21 cellular contexts compared by ENCODE assay signal in the genomic region with DNA sequence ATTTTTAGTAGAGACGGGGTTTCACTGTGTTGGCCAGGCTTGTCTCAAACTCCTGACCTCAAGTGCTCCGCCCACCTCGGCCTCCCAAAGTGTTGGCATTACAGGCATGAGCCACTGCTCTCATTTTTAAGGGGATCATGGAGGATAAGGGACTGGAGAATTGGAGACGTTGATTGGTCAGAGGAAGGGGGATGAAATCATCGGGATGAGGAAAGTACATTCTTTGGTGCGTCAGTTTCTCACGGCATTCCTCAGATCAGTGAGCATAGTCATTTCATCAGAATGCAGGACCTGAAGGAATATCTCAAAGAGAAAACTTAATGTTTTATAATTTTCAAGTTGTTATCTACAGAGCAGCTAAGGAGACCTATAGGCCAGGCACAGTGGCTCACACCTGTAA. TPM values are rescaled to one million over a fixed set of nuclear protein-coding genes. Genes with fewer than 3 reads are reported as not detected.
DNase-seq lines count a peak whose midpoint lies in the region; ATAC-seq and TF ChIP-seq lines count a peak whose summit lies in the region.
"Had no signal": no experiment of that assay in that cellular context is flagged by ENCODE, and none has a peak within 500 bp of the region (broad histone marks: within the 10 kb centered on the region; RNA-seq: fewer than 3 reads in every experiment).

No MANE protein-coding gene starts in this region.

- DNase-seq in EL (peak; percentile 99), SJSA1 (ENCODE audit: low read depth in 1 of 2, low spot score in 2 of 2) (peak in 1 of 2 experiments; percentile 17), fibroblast of peridontal ligament (ENCODE audit: extremely low read depth) (peak; percentile 90), posterior vena cava (ENCODE audit: low spot score) (peak; percentile 0), glutamatergic neuron (no peak)
- DNase-seq in activated CD8-positive, alpha-beta memory T cell treated with anti-CD3 and anti-CD28 coated beads for 24 hours: no peak
- DNase-seq: activated CD4-positive, alpha-beta T cell treated with anti-CD3 and anti-CD28 coated beads, Interleukin-2, amount 10 ng/mL, durations not matched to agents 24 days and 14 days; activated CD8-positive, alpha-beta memory T cell treated with anti-CD3 and anti-CD28 coated beads, Interleukin-2, amount 50 U/mL, for 4 hours; activated gamma-delta T cell; amygdala; left ventricle myocardium inferior; MV-4-11; NCI-H1930; ovary; sigmoid colon; stimulated activated CD4-positive, alpha-beta T cell treated with anti-CD3 and anti-CD28 coated beads, Interleukin-2, amount 100 ng/mL, for 24 hours had no signal

- peaks cover 9% of the 10 kb centered on the region for H3K4me1 ChIP-seq in SJSA1 (replicated peaks)
- H3K4me1 ChIP-seq: gastroesophageal sphincter, left ventricle myocardium inferior, sigmoid colon had no signal

- peak overlapping the region; percentile 51 for H3K27ac ChIP-seq in SJSA1
- H3K27ac ChIP-seq: gastroesophageal sphincter, left ventricle myocardium inferior, ovary, sigmoid colon had no signal

- no peak overlapping the region for H3K4me3 ChIP-seq in SJSA1
- H3K4me3 ChIP-seq: gastroesophageal sphincter, left ventricle myocardium inferior, ovary, sigmoid colon had no signal

- H3K27ac Mint-ChIP-seq in glutamatergic neuron (ENCODE audit: unreplicated experiment): no peak overlapping the region
- H3K27ac Mint-ChIP-seq: activated CD4-positive, alpha-beta T cell treated with anti-CD3 and anti-CD28 coated beads, Interleukin-2, amount 10 ng/mL, durations not matched to agents 24 days and 14 days; B cell; IgD-negative memory B cell had no signal

- no peaks in the 10 kb centered on the region for H3K36me3 ChIP-seq in SJSA1
- H3K36me3 ChIP-seq: gastroesophageal sphincter, ovary, sigmoid colon had no signal

- no peak for ATAC-seq in GM18502 (IDR thresholded peaks at IDR 0.05; ENCODE audit: poor library complexity, unreplicated experiment)
- no peak for ATAC-seq in HG03139 (IDR thresholded peaks at IDR 0.05; ENCODE audit: unreplicated experiment)
- ATAC-seq: gastroesophageal sphincter had no signal

- H3K9me3 Mint-ChIP-seq in glutamatergic neuron (ENCODE audit: unreplicated experiment): peaks cover 6% of the 10 kb centered on the region

- peaks cover 16% of the 10 kb centered on the region for H3K36me3 Mint-ChIP-seq in glutamatergic neuron (ENCODE audit: unreplicated experiment)
- H3K36me3 Mint-ChIP-seq: IgD-negative memory B cell had no signal

- no peaks in the 10 kb centered on the region for H3K4me1 Mint-ChIP-seq in glutamatergic neuron (ENCODE audit: low read depth, unreplicated experiment)
- H3K4me1 Mint-ChIP-seq: B cell, IgD-negative memory B cell had no signal

- no peak for TF ChIP-seq CTCF in glutamatergic neuron (IDR thresholded peaks at IDR 0.05; ENCODE audit: partially characterized antibody, unreplicated experiment)

- intact Hi-C loops in posterior vena cava (cut with DNase I): no loop called here

- peaks cover 2% of the 10 kb centered on the region for H3K27me3 Mint-ChIP-seq in glutamatergic neuron (ENCODE audit: unreplicated experiment)
- H3K27me3 Mint-ChIP-seq: B cell had no signal

- H3K27me3 ChIP-seq in SJSA1 (replicated peaks): no peaks in the 10 kb centered on the region
- H3K27me3 ChIP-seq: ovary, sigmoid colon had no signal

- H3K9me3 ChIP-seq in SJSA1 (replicated peaks): peaks cover 6% of the 10 kb centered on the region; the same call in 1 of the 2 replicates
- H3K9me3 ChIP-seq: ovary, sigmoid colon had no signal

- no peak overlapping the region for H3K4me3 Mint-ChIP-seq in glutamatergic neuron (ENCODE audit: unreplicated experiment)
- H3K4me3 Mint-ChIP-seq: activated CD4-positive, alpha-beta T cell treated with anti-CD3 and anti-CD28 coated beads, Interleukin-2, amount 10 ng/mL, durations not matched to agents 24 days and 14 days; B cell; IgD-negative memory B cell had no signal

RNA-seq across cellular contexts. Expression of gene ZNF114, which starts 14.0 kb away (rescaled TPM):
- 0.16 TPM in 1 of 2 replicates, not detected in the other for total RNA-seq in SJSA1 (2014; rRNA removed; shearing (Covaris generic))
- total RNA-seq in posterior vena cava (under 1 TPM; 0.37 to 0.38 TPM), glutamatergic neuron (ENCODE audit: unreplicated experiment) (3.7 TPM)
- total RNA-seq: sigmoid colon had no signal

RNA-seq across cellular contexts. Expression of gene CARD8, which starts 28.2 kb away (rescaled TPM):
- 24.6 and 25.5 TPM in 2 replicates for total RNA-seq in SJSA1 (2014; rRNA removed; shearing (Covaris generic))
- total RNA-seq in posterior vena cava (10 to 100 TPM; 44.0 to 54.2 TPM), glutamatergic neuron (ENCODE audit: unreplicated experiment) (41.9 TPM)

RNA-seq across cellular contexts. Expression of gene EMP3, which starts 41.4 kb away (rescaled TPM):
- 43.8 and 62.2 TPM in 2 replicates for total RNA-seq in SJSA1 (2014; rRNA removed; shearing (Covaris generic))
- total RNA-seq in posterior vena cava (100 to 1,000 TPM; 120 to 297 TPM), glutamatergic neuron (ENCODE audit: unreplicated experiment) (6.5 TPM)

Comparison
In these comparisons a context has a peak if more than half of its experiments do, and no peak if none do; other contexts are left out.
1. DNase-seq: peak in EL (single experiment), fibroblast of peridontal ligament (single experiment) and posterior vena cava (single experiment); none in glutamatergic neuron (single experiment) and activated CD8-positive, alpha-beta memory T cell treated with anti-CD3 and anti-CD28 coated beads for 24 hours (single experiment).